Comparison of ENCODE assay signal across 20 cellular contexts in the genomic region with DNA sequence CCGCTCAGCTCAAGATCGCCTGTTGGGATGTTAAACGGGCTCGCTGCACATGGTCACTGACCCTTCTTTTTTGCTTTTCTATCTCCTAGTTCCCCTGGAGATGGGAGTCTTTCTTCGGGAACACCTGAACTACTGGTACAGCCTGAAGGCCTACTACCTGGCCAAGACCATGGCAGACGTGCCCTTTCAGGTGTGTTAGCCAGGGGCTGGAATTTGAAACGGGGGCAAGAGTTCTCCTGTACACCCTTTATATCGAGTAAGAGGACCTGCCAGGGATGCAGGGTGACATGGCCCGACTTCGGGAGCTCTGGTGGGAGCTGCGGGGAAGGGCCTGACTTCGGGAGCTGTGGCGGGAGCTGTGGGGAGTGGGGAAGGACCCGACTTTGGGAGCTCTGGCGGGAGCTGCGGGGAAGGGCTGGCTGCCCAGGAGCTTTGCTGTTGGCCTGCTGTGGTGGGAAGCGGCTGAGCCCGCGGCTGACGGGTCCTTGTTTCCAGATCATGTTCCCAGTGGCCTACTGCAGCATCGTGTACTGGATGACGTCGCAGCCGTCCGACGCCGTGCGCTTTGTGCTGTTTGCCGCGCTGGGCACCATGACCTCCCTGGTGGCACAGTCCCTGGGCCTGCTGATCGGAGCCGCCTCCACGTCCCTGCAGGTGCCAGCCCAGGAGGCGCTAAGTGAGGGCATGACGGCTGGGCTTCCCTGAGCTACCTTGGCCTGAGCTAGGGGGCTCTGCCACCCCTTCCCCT. TPM values are rescaled to one million over a fixed set of nuclear protein-coding genes. Genes with fewer than 3 reads are reported as not detected.
"Had no signal": no experiment of that assay in that cellular context is flagged by ENCODE, and none has a peak within 500 bp of the region (broad histone marks: within the 10 kb centered on the region; RNA-seq: fewer than 3 reads in every experiment).

No MANE protein-coding gene starts in this region.

- H3K4me1 Mint-ChIP-seq: central memory CD8-positive, alpha-beta T cell had no signal

- DNase-seq: activated T-cell treated with anti-CD3 and anti-CD28 coated beads, Interleukin-2, amount 50 U/mL, for 1 hour; anterior cingulate cortex; brain microvascular endothelial cell; cortex of kidney; effector memory CD4-positive, alpha-beta T cell; foreskin keratinocyte; glutamatergic neuron; hypothalamus; lower lobe of right lung; retina; stimulated activated CD4-positive, alpha-beta T cell treated with anti-CD3 and anti-CD28 coated beads, Interleukin-2, amount 100 ng/mL, for 48 hours; stimulated activated naive B cell treated with anti-CD40 and anti-IgM and Interleukin-4, amounts not matched to agents 10 μg/mL and 1 μg/mL and 100 μg/mL, for 72 hours; substantia nigra; SW 1271 had no signal

- H3K27me3 ChIP-seq: brain microvascular endothelial cell, foreskin keratinocyte, tibial nerve had no signal

- H3K9me3 Mint-ChIP-seq: central memory CD8-positive, alpha-beta T cell had no signal

- H3K36me3 ChIP-seq: brain microvascular endothelial cell had no signal

- H3K4me3 Mint-ChIP-seq: activated naive CD8-positive, alpha-beta T cell; central memory CD8-positive, alpha-beta T cell; stimulated activated naive B cell treated with anti-CD40 and anti-IgM and Interleukin-4, amounts not matched to agents 10 μg/mL and 1 μg/mL and 100 μg/mL, for 72 hours; T-helper 2 cell treated with Interferon-gamma antibody and Interleukin-4, amounts not matched to agents 5 μg/mL and 100 μg/mL, for 36 hours had no signal

- H3K27me3 Mint-ChIP-seq: activated naive CD8-positive, alpha-beta T cell; central memory CD8-positive, alpha-beta T cell; stimulated activated naive B cell treated with anti-CD40 and anti-IgM and Interleukin-4, amounts not matched to agents 10 μg/mL and 1 μg/mL and 100 μg/mL, for 72 hours had no signal

- H3K27ac Mint-ChIP-seq: activated naive CD8-positive, alpha-beta T cell; stimulated activated naive B cell treated with anti-CD40 and anti-IgM and Interleukin-4, amounts not matched to agents 10 μg/mL and 1 μg/mL and 100 μg/mL, for 72 hours; T-helper 2 cell treated with Interferon-gamma antibody and Interleukin-4, amounts not matched to agents 5 μg/mL and 100 μg/mL, for 36 hours had no signal

- H3K9me3 ChIP-seq: lower lobe of right lung had no signal

- H3K4me1 ChIP-seq: foreskin keratinocyte, lower lobe of right lung, tibial nerve had no signal

- H3K27ac ChIP-seq: brain microvascular endothelial cell, foreskin keratinocyte, lower lobe of right lung had no signal

- H3K4me3 ChIP-seq: lower lobe of right lung, tibial nerve had no signal

- ATAC-seq: activated CD4-positive, CD25-positive, alpha-beta regulatory T cell treated with anti-CD3 and anti-CD28 coated beads, Interleukin-2, amount 50 U/mL, for 24 hours had no signal

RNA-seq across cellular contexts. Expression of gene TFF3, which starts 24.0 kb away (rescaled TPM):
- total RNA-seq: foreskin keratinocyte had no signal
- polyA plus RNA-seq: foreskin keratinocyte had no signal

RNA-seq across cellular contexts. Expression of gene TFF2, which starts 59.6 kb away (rescaled TPM):
- total RNA-seq: foreskin keratinocyte, lower lobe of right lung, SK-MEL-5, tibial nerve had no signal
- polyA plus RNA-seq: foreskin keratinocyte had no signal
